ENCODE assay signal across 8 cellular contexts in the genomic region with DNA sequence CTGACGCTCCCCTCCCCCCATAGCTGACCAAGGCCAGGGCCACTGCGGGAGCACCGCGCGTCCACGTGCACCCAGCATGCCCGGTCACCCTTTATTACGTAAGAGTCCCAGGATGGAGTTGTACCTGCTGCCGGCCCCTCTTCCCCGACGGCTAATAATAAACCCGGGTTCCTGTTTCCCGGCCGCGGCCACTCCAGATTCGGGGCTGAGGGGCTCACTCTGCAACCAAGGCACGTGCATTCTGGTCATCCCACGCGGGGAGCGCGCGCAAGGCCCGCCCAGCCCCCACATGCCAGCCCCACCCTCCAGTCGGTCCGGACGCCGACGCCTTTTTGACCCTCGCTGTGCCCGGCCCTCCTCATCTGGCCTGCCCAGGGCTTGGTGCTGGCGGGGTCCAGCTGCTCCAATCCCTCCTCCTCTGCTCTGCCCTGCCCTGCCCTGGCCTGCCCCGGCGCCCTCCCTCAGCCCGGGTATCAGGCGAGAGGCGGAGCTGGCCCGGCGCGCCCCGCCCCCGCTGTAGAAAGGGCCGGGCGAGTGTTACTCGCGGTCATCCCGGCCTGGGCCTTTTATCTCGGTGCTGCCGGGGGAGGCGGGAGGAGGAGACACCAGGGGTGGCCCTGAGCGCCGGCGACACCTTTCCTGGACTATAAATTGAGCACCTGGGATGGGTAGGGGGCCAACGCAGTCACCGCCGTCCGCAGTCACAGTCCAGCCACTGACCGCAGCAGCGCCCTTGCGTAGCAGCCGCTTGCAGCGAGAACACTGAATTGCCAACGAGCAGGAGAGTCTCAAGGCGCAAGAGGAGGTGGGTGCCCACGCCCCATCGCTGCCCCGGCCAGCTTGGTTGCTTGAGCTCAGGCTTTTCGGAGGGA. TPM values are rescaled to one million over a fixed set of nuclear protein-coding genes. Genes with fewer than 3 reads are reported as not detected.
DNase-seq lines count a peak whose midpoint lies in the region; ATAC-seq lines count a peak whose summit lies in the region.

No MANE protein-coding gene starts in this region.

- H3K4me1 ChIP-seq in HUES64 (ENCODE audit: insufficient read depth, low read length), result peaks cover 27% of the 10 kb centered on the region

- H3K9me3 ChIP-seq in HUES64 (ENCODE audit: insufficient read depth, low read depth, low read length), result no peaks in the 10 kb centered on the region

- H3K36me3 ChIP-seq in HUES64 (ENCODE audit: insufficient read depth, low read length), result peaks cover 16% of the 10 kb centered on the region

- peak overlapping the region; percentile 98 for H3K9ac ChIP-seq in HUES64 (ENCODE audit: low read depth, low read length)

- peak; percentile 47 for ATAC-seq in GM21526 (IDR thresholded peaks at IDR 0.05; ENCODE audit: low FRiP score, unreplicated experiment)

- WGBS in HUES64, result under 1% methylated on average over 67 of the region's 67 CpGs

- peak overlapping the region; percentile 96 for H3K4me3 ChIP-seq in HUES64 (ENCODE audit: low read length)

- peak overlapping the region; percentile 89 for H3K27ac ChIP-seq in HUES64 (ENCODE audit: low read depth, low read length)

- DNase-seq in DMS114 treated with DMSO at 0.1 percent for 48 hours (lab: John Stamatoyannopoulos, UW; ENCODE audit: unreplicated experiment) (peak; percentile 31), OCI-M1 (lab: John Stamatoyannopoulos, UW) (peak; percentile 95), activated T-helper 1 cell treated with Interleukin-2 at 50 U/mL for 16 hours (ENCODE audit: low read depth) (peak; percentile 44), fibroblast of gingiva (ENCODE audit: low read depth) (peak; percentile 85), myocyte (ENCODE audit: low read depth) (peak; percentile 91), stromal cell of bone marrow (ENCODE audit: low read depth) (peak; percentile 68)

- H3K27me3 ChIP-seq in HUES64 (ENCODE audit: insufficient read depth, low read length), result no peaks in the 10 kb centered on the region

RNA-seq across cellular contexts. Expression of a gene that starts 2.6 kb away (rescaled TPM):
- polyA plus RNA-seq in HUES64 (2013, experiment 1 of 2), result 74.8 TPM
- polyA plus RNA-seq in HUES64 (2013, experiment 2 of 2), result 81.1 TPM
- 90.0 and 148 TPM in 2 replicates for total RNA-seq in myocyte
- polyA plus RNA-seq in myocyte (2012), result 33.1 TPM

Comparison
In these comparisons a context has a peak if more than half of its experiments do, and no peak if none do; other contexts are left out.
1. Peak in every context shown above with its lines: DNase-seq, ATAC-seq, H3K4me3 ChIP-seq and H3K27ac ChIP-seq.
2. DNase-seq: peak in every context shown above with its lines; median percentile 95 in OCI-M1; 91 in myocyte; 85 in fibroblast of gingiva; 68 in stromal cell of bone marrow; 44 in activated T-helper 1 cell treated with Interleukin-2 at 50 U/mL for 16 hours; 31 in DMS114 treated with DMSO at 0.1 percent for 48 hours.